Comparison of ENCODE assay signal across 1 cellular context in genomic region chr12:123533672-123534643, GRCh38.
A peak's percentile ranks its signal among the peaks of the same experiment; 100 is the strongest.
TF ChIP-seq lines count a peak whose summit lies in the region.

RILPL1 (minus strand) TSS chr12:123533719; CDS start chr12:123533482, 237 bp downstream.

TF ChIP-seq in HepG2, 621 proteins besides CTCF, POLR2A, EP300 and RAD21 (continued from another document and continues in another):
- TF ChIP-seq ZNF280B (CRISPR knock-in tag; IDR thresholded peaks at IDR 0.05; ENCODE audit: borderline replicate concordance), result peak; percentile 10; the same call in 1 of the 2 replicates
- 0 out of 2 replicates have a peak, but pooled peaks have one; percentile 37 for TF ChIP-seq ZNF547 (CRISPR knock-in tag; IDR thresholded peaks at IDR 0.05)
- TF ChIP-seq SIN3A (IDR thresholded peaks at IDR 0.05; ENCODE audit: borderline replicate concordance, low read depth, low read length), result no peak
- TF ChIP-seq BRD4 (CRISPR knock-in tag; IDR thresholded peaks at IDR 0.05), result no peak
- no peak for TF ChIP-seq ZNF558 (CRISPR knock-in tag; IDR thresholded peaks at IDR 0.05; ENCODE audit: borderline replicate concordance)
- TF ChIP-seq ZBTB2 (CRISPR knock-in tag; IDR thresholded peaks at IDR 0.05; ENCODE audit: low read depth), result peak; percentile 63
- no peak for TF ChIP-seq NPAS2 (CRISPR knock-in tag; IDR thresholded peaks at IDR 0.05; ENCODE audit: borderline replicate concordance)
- TF ChIP-seq ZNF639 (CRISPR knock-in tag; conservative IDR thresholded peaks at IDR 0.05), result no peak; the same call in 1 of the 2 replicates
- TF ChIP-seq ISL2 (CRISPR knock-in tag; IDR thresholded peaks at IDR 0.05), result 0 out of 2 replicates have a peak, but pooled peaks have one; percentile 39
- peak; percentile 59 for TF ChIP-seq PHF8 (CRISPR knock-in tag; IDR thresholded peaks at IDR 0.05)
- TF ChIP-seq POGZ (CRISPR knock-in tag; IDR thresholded peaks at IDR 0.05), result no peak
- TF ChIP-seq NFKB2 (CRISPR knock-in tag; IDR thresholded peaks at IDR 0.05; ENCODE audit: borderline replicate concordance), result peak; percentile 32; the same call in 1 of the 2 replicates
- TF ChIP-seq AFF4 (CRISPR knock-in tag; IDR thresholded peaks at IDR 0.05), result no peak
- TF ChIP-seq TAF1 (CRISPR knock-in tag; IDR thresholded peaks at IDR 0.05), result peak; percentile 45; the same call in 1 of the 2 replicates
- TF ChIP-seq RFXANK (CRISPR knock-in tag; IDR thresholded peaks at IDR 0.05), result no peak
- no peak for TF ChIP-seq HES4 (CRISPR knock-in tag; IDR thresholded peaks at IDR 0.05; ENCODE audit: borderline replicate concordance)
- TF ChIP-seq ZNF777 (CRISPR knock-in tag; IDR thresholded peaks at IDR 0.05), result peak; percentile 39; the same call in 1 of the 2 replicates
- TF ChIP-seq ZSCAN12 (CRISPR knock-in tag; IDR thresholded peaks at IDR 0.05), result no peak
- TF ChIP-seq THAP9 (CRISPR knock-in tag; IDR thresholded peaks at IDR 0.05; ENCODE audit: borderline replicate concordance), result peak; percentile 39; the same call in 1 of the 2 replicates
- no peak for TF ChIP-seq ZNF597 (CRISPR knock-in tag; IDR thresholded peaks at IDR 0.05)
- no peak for TF ChIP-seq RXRB (CRISPR knock-in tag; IDR thresholded peaks at IDR 0.05; ENCODE audit: borderline replicate concordance)
- TF ChIP-seq TAF15 (IDR thresholded peaks at IDR 0.05; ENCODE audit: low read depth, low read length, poor library complexity, severe bottlenecking), result no peak
- 0 out of 2 replicates have a peak, but pooled peaks have one; percentile 47 for TF ChIP-seq MYPOP (CRISPR knock-in tag; IDR thresholded peaks at IDR 0.05)
- TF ChIP-seq SP4 (CRISPR knock-in tag; IDR thresholded peaks at IDR 0.05), result 0 out of 2 replicates have a peak, but pooled peaks have one; percentile 22
- TF ChIP-seq MAFF (IDR thresholded peaks at IDR 0.05; ENCODE audit: low read depth, low read length), result no peak
- no peak for TF ChIP-seq PTBP1 (IDR thresholded peaks at IDR 0.05; ENCODE audit: low read depth, low read length, poor library complexity, severe bottlenecking)
- no peak for TF ChIP-seq ZNF792 (CRISPR knock-in tag; IDR thresholded peaks at IDR 0.05)
- TF ChIP-seq ZNF292 (CRISPR knock-in tag; IDR thresholded peaks at IDR 0.05; ENCODE audit: borderline replicate concordance, low read depth), result no peak
- no peak for TF ChIP-seq CEBPB (IDR thresholded peaks at IDR 0.05; ENCODE audit: borderline replicate concordance, low read depth, low read length)
- TF ChIP-seq SSRP1 (CRISPR knock-in tag; IDR thresholded peaks at IDR 0.05), result no peak
- peak; percentile 17; the same call in 1 of the 2 replicates for TF ChIP-seq MYC (CRISPR knock-in tag; IDR thresholded peaks at IDR 0.05; ENCODE audit: borderline replicate concordance)
- peak; percentile 47 for TF ChIP-seq TBX2 (CRISPR knock-in tag; IDR thresholded peaks at IDR 0.05; ENCODE audit: borderline replicate concordance)
- no peak for TF ChIP-seq ZNF180 (CRISPR knock-in tag; IDR thresholded peaks at IDR 0.05; ENCODE audit: borderline replicate concordance, low read depth)
- peak; percentile 62; the same call in 1 of the 2 replicates for TF ChIP-seq MXD3 (CRISPR knock-in tag; IDR thresholded peaks at IDR 0.05)
- 0 out of 2 replicates have a peak, but pooled peaks have one; percentile 36 for TF ChIP-seq ZNF691 (CRISPR knock-in tag; IDR thresholded peaks at IDR 0.05; ENCODE audit: borderline replicate concordance, low read depth)
- peak; percentile 41; the same call in 1 of the 2 replicates for TF ChIP-seq MEIS1 (CRISPR knock-in tag; IDR thresholded peaks at IDR 0.05; ENCODE audit: borderline replicate concordance)
- 0 out of 2 replicates have a peak, but pooled peaks have one; percentile 32 for TF ChIP-seq TFE3 (CRISPR knock-in tag; IDR thresholded peaks at IDR 0.05)
- TF ChIP-seq ZNF740 (CRISPR knock-in tag; IDR thresholded peaks at IDR 0.05), result peak; percentile 88; the same call in 1 of the 2 replicates
- TF ChIP-seq DMAP1 (CRISPR knock-in tag; IDR thresholded peaks at IDR 0.05), result peak; percentile 54
- no peak for TF ChIP-seq ISX (CRISPR knock-in tag; conservative IDR thresholded peaks at IDR 0.05)
- TF ChIP-seq ZNF282 (IDR thresholded peaks at IDR 0.05; ENCODE audit: partially characterized antibody), result no peak
- TF ChIP-seq ZBTB43 (CRISPR knock-in tag; conservative IDR thresholded peaks at IDR 0.05), result peak; percentile 53; the same call in 1 of the 2 replicates
- no peak for TF ChIP-seq ZNF253 (CRISPR knock-in tag; IDR thresholded peaks at IDR 0.05; ENCODE audit: borderline replicate concordance)
- TF ChIP-seq SP140L (CRISPR knock-in tag; IDR thresholded peaks at IDR 0.05; ENCODE audit: borderline replicate concordance), result no peak
